8 cellular contexts compared by ENCODE assay signal in the genomic region with DNA sequence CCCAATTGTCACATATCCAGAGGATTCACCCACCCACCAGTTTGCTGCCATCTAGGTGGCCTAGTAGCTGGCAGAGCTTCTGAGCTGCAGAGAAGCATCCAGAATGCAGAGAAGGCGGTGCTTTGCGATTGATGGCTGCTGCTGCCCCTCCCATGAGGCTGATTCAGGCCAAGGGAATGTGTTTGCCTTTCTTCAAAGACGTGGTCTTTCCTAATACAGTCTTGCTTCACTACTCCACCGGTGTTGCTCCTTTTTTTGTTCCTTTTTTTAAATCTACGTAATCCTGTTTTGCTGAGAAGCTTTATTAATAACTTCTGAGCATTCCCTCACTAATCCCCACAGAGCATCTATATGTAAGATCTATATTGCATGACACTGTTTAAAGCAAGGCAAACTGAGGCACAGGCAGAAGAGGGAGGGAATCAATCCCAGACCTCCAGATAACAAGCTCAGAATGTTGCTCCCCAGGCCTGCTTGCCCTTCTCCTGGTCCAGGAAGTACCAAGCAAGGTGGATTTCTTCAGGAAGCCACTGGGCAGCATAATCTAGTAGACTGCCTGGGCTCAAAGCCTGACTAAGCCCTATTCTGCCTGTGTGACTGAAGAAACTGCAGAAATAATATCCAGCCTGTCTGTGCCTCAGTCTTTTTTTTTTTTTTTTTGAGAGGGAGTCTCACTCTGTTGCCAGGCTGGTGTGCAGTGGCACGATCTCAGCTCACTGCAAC.
DNase-seq lines count a peak whose midpoint lies in the region; ATAC-seq and TF ChIP-seq lines count a peak whose summit lies in the region.

No MANE protein-coding gene starts in this region.

- ATAC-seq in body of pancreas = peak; percentile 40
- peak; percentile 79 for ATAC-seq in lung (ENCODE audit: insufficient read depth, low FRiP score)

- H3K36me3 ChIP-seq in body of pancreas (replicated peaks in 1 of 2; ENCODE audit: insufficient read depth in 1 of 2, low read depth in 2 of 2) = no peaks in the 10 kb centered on the region
- no peaks in the 10 kb centered on the region for H3K36me3 ChIP-seq in lung (ENCODE audit: control insufficient read depth in 2 of 2, insufficient read depth in 2 of 2, low read length in 2 of 2)

- no peaks in the 10 kb centered on the region for H3K9me3 ChIP-seq in body of pancreas
- peaks cover 0 to 1% of the 10 kb centered on the region in 2 donors for H3K9me3 ChIP-seq in lung (ENCODE audit: control insufficient read depth in 2 of 2, insufficient read depth in 1 of 2, low read length in 1 of 2)

- H3K27me3 ChIP-seq in body of pancreas = no peaks in the 10 kb centered on the region
- no peaks in the 10 kb centered on the region for H3K27me3 ChIP-seq in lung (ENCODE audit: control insufficient read depth, insufficient read depth)

- 57 to 63% methylated on average over 6 of the region's 6 CpGs for WGBS in body of pancreas, 2 donors
- WGBS in lung, 2 donors = 26 to 32% methylated on average over 6 of the region's 6 CpGs

- no peak for TF ChIP-seq POLR2A in body of pancreas (IDR thresholded peaks at IDR 0.05)

- in situ Hi-C loops in ACHN (cut with HindIII; ENCODE audit: low pct_ligation_motif_present, low pct_unique_long_range_greater_than_20kb, low sequenced_read_pairs) = no loop called here

- H3K4me1 ChIP-seq in body of pancreas (no peaks in the 10 kb centered on the region), lung (ENCODE audit: control insufficient read depth in 2 of 2, insufficient read depth in 2 of 2, low read length in 2 of 2) (peaks cover 0 to 5% of the 10 kb centered on the region in 2 donors)

- H3K4me3 ChIP-seq in body of pancreas (no peak overlapping the region), lung (no peak overlapping the region)

- TF ChIP-seq CTCF in body of pancreas (IDR thresholded peaks at IDR 0.05) (no peak), lung (IDR thresholded peaks at IDR 0.05; ENCODE audit: control extremely low read depth, extremely low read depth) (no peak)

- no peak overlapping the region for H3K27ac ChIP-seq in body of pancreas
- H3K27ac ChIP-seq in lung (ENCODE audit: low read depth in 1 of 2, low read length in 1 of 2) = peak overlapping the region in 1 of 2 donors; percentile 46

- intact Hi-C loops in body of pancreas (cut with DNase I) = no loop called here

- DNase-seq in ACHN = peak; percentile 92
- DNase-seq in HuH-7.5 (ENCODE audit: low spot score) = peak; percentile 31
- peak; percentile 22 to 49 (median 38) for DNase-seq in body of pancreas
- DNase-seq in lung (ENCODE audit: low spot score) = peak; percentile 63
- no peak for DNase-seq in germinal center (ENCODE audit: low spot score)
- no peak for DNase-seq in NCI-H345 (lab: John Stamatoyannopoulos, UW)
- DNase-seq in HUDEP-2 (lab: John Stamatoyannopoulos, UW; ENCODE audit: unreplicated experiment in 76 of 76) = no peak
- no peak for DNase-seq in middle frontal gyrus (ENCODE audit: extremely low spot score, low spot score)

Comparison
In these comparisons a context has a peak if more than half of its experiments do, and no peak if none do; other contexts are left out.
1. DNase-seq: peak in ACHN (single experiment), HuH-7.5 (single experiment), body of pancreas (4 of 4) and lung (single experiment); none in germinal center (single experiment), NCI-H345 (single experiment), HUDEP-2 (0 of 76) and middle frontal gyrus (single experiment).